11 cellular contexts compared by ENCODE assay signal in genomic region chr9:89481161-89481915, GRCh38. TPM values are rescaled to one million over a fixed set of nuclear protein-coding genes. Genes with fewer than 3 reads are reported as not detected.
DNase-seq lines count a peak whose midpoint lies in the region; ATAC-seq and TF ChIP-seq lines count a peak whose summit lies in the region.
"Had no signal": no experiment of that assay in that cellular context is flagged by ENCODE, and none has a peak within 500 bp of the region (broad histone marks: within the 10 kb centered on the region; RNA-seq: fewer than 3 reads in every experiment).

No MANE protein-coding gene starts in this region.

- no peak overlapping the region for H2AK5ac ChIP-seq in neuronal stem cell (ENCODE audit: low read depth, low read length)

- no peak overlapping the region for H2BK12ac ChIP-seq in neuronal stem cell (ENCODE audit: low read length)

- peaks cover 90% of the 10 kb centered on the region for H3K79me2 ChIP-seq in DND-41 (ENCODE audit: insufficient read depth, low read length)

- WGBS in neuronal stem cell (ENCODE audit: extremely low coverage in 2 of 2, insufficient read length in 2 of 2, insufficient replicate concordance in 1 of 2), 2 donors = no CpG with 5 or more reads among the region's 18 CpGs

- H3K79me1 ChIP-seq in neuronal stem cell (ENCODE audit: low read depth, low read length) = peaks cover 13% of the 10 kb centered on the region

- TF ChIP-seq CTCF in DND-41 (IDR thresholded peaks at IDR 0.05; ENCODE audit: borderline replicate concordance, extremely low read depth, low read length, poor library complexity, severe bottlenecking) = no peak

- no peak overlapping the region for H4K91ac ChIP-seq in neuronal stem cell (ENCODE audit: low read depth, low read length, poor library complexity)

- no peak overlapping the region for H3K23ac ChIP-seq in neuronal stem cell (ENCODE audit: low read depth, low read length, poor library complexity)

- no peak overlapping the region; a peak in 1 of 4 replicates for H3K4me3 ChIP-seq in DND-41 (ENCODE audit: low read depth in 1 of 2, low read length in 2 of 2)
- H3K4me3 ChIP-seq in neuronal stem cell (ENCODE audit: low read length in 2 of 2) = no peak overlapping the region

- H3K14ac ChIP-seq in neuronal stem cell (ENCODE audit: low read length) = no peak overlapping the region

- no peak overlapping the region for H4K8ac ChIP-seq in neuronal stem cell (ENCODE audit: low read depth, low read length)

- DNase-seq in DND-41 (no peak), sciatic nerve (ENCODE audit: low spot score) (peak; percentile 26), neuronal stem cell (ENCODE audit: low spot score) (no peak)
- peak; percentile 77 for DNase-seq in activated CD8-positive, alpha-beta memory T cell treated with anti-CD3 and anti-CD28 coated beads for 24 hours
- peak; percentile 51 for DNase-seq in central memory CD4-positive, alpha-beta T cell
- DNase-seq in NK-92 treated with Interleukin-12 subunit alpha and Interleukin-12 subunit beta, amount 100 ng/mL, for 24 hours (lab: John Stamatoyannopoulos, UW) = no peak
- DNase-seq: mesenchymal stem cell; SHP77; stimulated activated CD4-positive, alpha-beta T cell treated with anti-CD3 and anti-CD28 coated beads, Interleukin-4, amount 100 ng/mL, for 4 hours had no signal

- no peaks in the 10 kb centered on the region for H3K27me3 ChIP-seq in DND-41 (ENCODE audit: insufficient read depth, low read length, poor library complexity)
- no peaks in the 10 kb centered on the region for H3K27me3 ChIP-seq in neuronal stem cell (ENCODE audit: control insufficient read depth in 3 of 3, insufficient read depth in 3 of 3, low read depth in 1 of 3, low read length in 3 of 3)

- H4K20me1 ChIP-seq in DND-41 (ENCODE audit: insufficient read depth, low read length) = peaks cover 79% of the 10 kb centered on the region

- no peak overlapping the region for H2BK5ac ChIP-seq in neuronal stem cell (ENCODE audit: low read length)

- no peak overlapping the region for H3K4ac ChIP-seq in neuronal stem cell (ENCODE audit: low read length)

- no peak overlapping the region for H2BK120ac ChIP-seq in neuronal stem cell (ENCODE audit: low read depth, low read length)

- H3K4me2 ChIP-seq in DND-41 (ENCODE audit: insufficient read depth, low read length) = peak overlapping the region; percentile 19
- H3K4me2 ChIP-seq in neuronal stem cell (ENCODE audit: insufficient read depth, low read length, poor library complexity, severe bottlenecking) = no peak overlapping the region

- H2AFZ ChIP-seq in DND-41 (ENCODE audit: low read depth, low read length) = no peak overlapping the region
- H2AFZ ChIP-seq in neuronal stem cell (ENCODE audit: low read length) = no peak overlapping the region

- H3K18ac ChIP-seq in neuronal stem cell (ENCODE audit: low read length) = no peak overlapping the region

- H3K27ac ChIP-seq in DND-41 (ENCODE audit: low read length) (peak overlapping the region; percentile 62), neuronal stem cell (replicated peaks; ENCODE audit: low read length) (no peak overlapping the region)

- intact Hi-C loops in sciatic nerve (cut with DNase I) = no loop called here

- no peak for ATAC-seq in DND-41 (ENCODE audit: insufficient read depth, low read depth)
- ATAC-seq in sciatic nerve = no peak
- ATAC-seq in GM21786 (IDR thresholded peaks at IDR 0.05; ENCODE audit: unreplicated experiment) = no peak
- ATAC-seq in GM19328 (IDR thresholded peaks at IDR 0.05; ENCODE audit: unreplicated experiment) = no peak

- peaks cover 70% of the 10 kb centered on the region for H3K36me3 ChIP-seq in DND-41 (ENCODE audit: insufficient read depth, low read length)
- H3K36me3 ChIP-seq in neuronal stem cell (replicated peaks in 1 of 2; ENCODE audit: control insufficient read depth in 2 of 2, insufficient read depth in 2 of 2, low read length in 2 of 2) = no peaks in the 10 kb centered on the region

- H3K4me1 ChIP-seq in DND-41 (ENCODE audit: insufficient read depth, low read length) (peaks cover 87% of the 10 kb centered on the region), neuronal stem cell (ENCODE audit: control insufficient read depth in 2 of 2, insufficient read depth in 1 of 2, low read depth in 1 of 2, low read length in 2 of 2) (peaks cover 0 to 25% of the 10 kb centered on the region in 2 donors)

- H3K9me3 ChIP-seq in DND-41 (ENCODE audit: insufficient read depth, low read length, severe bottlenecking) = no peaks in the 10 kb centered on the region
- H3K9me3 ChIP-seq in neuronal stem cell (replicated peaks in 1 of 2; ENCODE audit: control insufficient read depth in 2 of 2, insufficient read depth in 1 of 2, low read depth in 1 of 2, low read length in 2 of 2) = peaks cover 0 to 3% of the 10 kb centered on the region in 2 donors

- H2BK15ac ChIP-seq in neuronal stem cell (ENCODE audit: low read length) = no peak overlapping the region

- H3K9ac ChIP-seq in DND-41 (ENCODE audit: low read depth, low read length) (no peak overlapping the region), neuronal stem cell (ENCODE audit: low read depth, low read length, poor library complexity) (no peak overlapping the region)

RNA-seq across cellular contexts. Expression of gene SEMA4D, which starts 16.6 kb away (rescaled TPM):
- total RNA-seq in sciatic nerve = 35.8 TPM
- polyA plus RNA-seq in neuronal stem cell (2013, experiment 1 of 2) = 23.2 TPM
- polyA plus RNA-seq in neuronal stem cell (2013, experiment 2 of 2) = 24.3 TPM

Comparison
In these comparisons a context has a peak if more than half of its experiments do, and no peak if none do; other contexts are left out.
1. DNase-seq: peak in activated CD8-positive, alpha-beta memory T cell treated with anti-CD3 and anti-CD28 coated beads for 24 hours (single experiment), central memory CD4-positive, alpha-beta T cell (single experiment) and sciatic nerve (single experiment); none in DND-41 (single experiment), NK-92 treated with Interleukin-12 subunit alpha and Interleukin-12 subunit beta, amount 100 ng/mL, for 24 hours (single experiment) and neuronal stem cell (single experiment).